In the genomic region with DNA sequence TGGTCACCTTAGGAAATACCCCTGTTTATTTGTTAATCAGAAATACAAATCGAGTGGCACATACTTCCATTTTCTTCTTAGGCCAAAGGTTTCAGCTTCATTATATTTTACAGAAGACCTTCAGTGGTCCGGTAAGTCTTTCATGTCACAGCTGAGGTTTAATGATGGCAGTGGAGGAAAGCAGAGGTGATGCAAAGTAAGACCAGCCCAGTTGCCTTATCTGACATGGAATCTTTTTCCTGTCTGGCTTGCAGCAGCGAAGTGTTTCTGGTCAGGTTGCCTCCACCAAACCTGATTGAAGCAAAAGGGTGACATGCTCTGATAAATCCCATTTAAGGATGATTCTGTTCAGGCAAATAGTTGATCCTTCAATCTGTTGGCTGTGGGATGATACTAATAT, we compare ENCODE assay signal across 26 cellular contexts.
DNase-seq lines count a peak whose midpoint lies in the region; ATAC-seq and TF ChIP-seq lines count a peak whose summit lies in the region.
"Had no signal": no experiment of that assay in that cellular context is flagged by ENCODE, and none has a peak within 500 bp of the region (broad histone marks: within the 10 kb centered on the region; RNA-seq: fewer than 3 reads in every experiment).

No MANE protein-coding gene starts in this region.

- no peak overlapping the region for H2AFZ ChIP-seq in OCI-LY3 (ENCODE audit: low read depth, low read length)

- H4K20me1 ChIP-seq in OCI-LY3 (ENCODE audit: insufficient read depth, low read length) = no peaks in the 10 kb centered on the region

- H3K4me1 ChIP-seq in CD4-positive, CD25-positive, alpha-beta regulatory T cell (ENCODE audit: control insufficient read depth, insufficient read depth, low read length, poor library complexity, severe bottlenecking) = peaks cover 51% of the 10 kb centered on the region
- peaks cover 26% of the 10 kb centered on the region for H3K4me1 ChIP-seq in CD8-positive, alpha-beta memory T cell (ENCODE audit: insufficient read depth, low read length)
- H3K4me1 ChIP-seq in OCI-LY3 (ENCODE audit: low read length) = peaks cover 80% of the 10 kb centered on the region
- H3K4me1 ChIP-seq: lower lobe of right lung had no signal

- peak overlapping the region; percentile 65 for H3K4me2 ChIP-seq in OCI-LY3 (ENCODE audit: low read length)
- H3K4me2 ChIP-seq: smooth muscle cell had no signal

- no peaks in the 10 kb centered on the region for H3K9me3 Mint-ChIP-seq in CD4-positive, CD25-positive, alpha-beta regulatory T cell
- no peaks in the 10 kb centered on the region for H3K9me3 Mint-ChIP-seq in CD8-positive, alpha-beta memory T cell
- peaks cover 3% of the 10 kb centered on the region for H3K9me3 Mint-ChIP-seq in activated naive CD8-positive, alpha-beta T cell treated with anti-CD3 and anti-CD28 coated beads, Interleukin-2, amount 10 ng/mL, durations not matched to agents 7 days and 5 days
- H3K9me3 Mint-ChIP-seq: CD8-positive, alpha-beta T cell; H9 had no signal

- peak overlapping the region; percentile 33 for H3K4me3 ChIP-seq in CD4-positive, CD25-positive, alpha-beta regulatory T cell (ENCODE audit: low read depth, low read length)
- no peak overlapping the region for H3K4me3 ChIP-seq in CD8-positive, alpha-beta memory T cell (ENCODE audit: low read length)
- peak overlapping the region; percentile 34 for H3K4me3 ChIP-seq in OCI-LY3 (ENCODE audit: low read length)
- H3K4me3 ChIP-seq in MG63 = no peak overlapping the region
- H3K4me3 ChIP-seq: dorsolateral prefrontal cortex, lower lobe of right lung, smooth muscle cell had no signal

- TF ChIP-seq CTCF in OCI-LY3 (IDR thresholded peaks at IDR 0.05; ENCODE audit: low read depth, low read length) (no peak), GM20000 (IDR thresholded peaks at IDR 0.05; ENCODE audit: extremely low read depth, missing control alignments) (no peak)

- peak overlapping the region; percentile 67 for H3K9ac ChIP-seq in OCI-LY3 (ENCODE audit: low read length)

- H3K27me3 ChIP-seq in CD4-positive, CD25-positive, alpha-beta regulatory T cell (ENCODE audit: control insufficient read depth, insufficient read depth, low read length) = no peaks in the 10 kb centered on the region
- H3K27me3 ChIP-seq in CD8-positive, alpha-beta memory T cell (ENCODE audit: insufficient read depth, low read length, poor library complexity, severe bottlenecking) = no peaks in the 10 kb centered on the region
- H3K27me3 ChIP-seq in OCI-LY3 (ENCODE audit: low read depth, low read length) (no peaks in the 10 kb centered on the region), MG63 (no peaks in the 10 kb centered on the region)
- H3K27me3 ChIP-seq: dorsolateral prefrontal cortex, neutrophil had no signal

- H3K27ac Mint-ChIP-seq in CD4-positive, CD25-positive, alpha-beta regulatory T cell = peak overlapping the region in 2 of 3 donors; percentile 32 to 56
- H3K27ac Mint-ChIP-seq in CD8-positive, alpha-beta memory T cell = peak overlapping the region in 7 of 8 donors; percentile 10 to 65 (median 42)
- H3K27ac Mint-ChIP-seq in activated naive CD8-positive, alpha-beta T cell treated with anti-CD3 and anti-CD28 coated beads, Interleukin-2, amount 10 ng/mL, durations not matched to agents 7 days and 5 days = peak overlapping the region; percentile 75
- H3K27ac Mint-ChIP-seq: CD8-positive, alpha-beta T cell; type B pancreatic cell had no signal

- H3K79me2 ChIP-seq in OCI-LY3 (ENCODE audit: low read length) = peaks cover 16% of the 10 kb centered on the region; the same call in 1 of the 2 replicates

- peaks cover 47 to 74% (median 61%) of the 10 kb centered on the region in 4 donors for H3K4me1 Mint-ChIP-seq in CD4-positive, CD25-positive, alpha-beta regulatory T cell
- peaks cover 51 to 77% (median 71%) of the 10 kb centered on the region in 3 donors for H3K4me1 Mint-ChIP-seq in CD8-positive, alpha-beta memory T cell
- H3K4me1 Mint-ChIP-seq in activated naive CD8-positive, alpha-beta T cell treated with anti-CD3 and anti-CD28 coated beads, Interleukin-2, amount 10 ng/mL, durations not matched to agents 7 days and 5 days = peaks cover 49% of the 10 kb centered on the region

- CTCF ChIA-PET in CD8-positive, alpha-beta memory T cell (lab: Charles Lee) = interaction anchor here (1.2 kb wide), 1 partner anchor 22 kb away, joined by 5 read pairs; no protein-coding TSS in a partner anchor

- H3K36me3 Mint-ChIP-seq in CD4-positive, CD25-positive, alpha-beta regulatory T cell = peaks cover 12% of the 10 kb centered on the region
- peaks cover 6 to 9% (median 7%) of the 10 kb centered on the region in 3 donors for H3K36me3 Mint-ChIP-seq in CD8-positive, alpha-beta memory T cell
- peaks cover 19% of the 10 kb centered on the region for H3K36me3 Mint-ChIP-seq in activated naive CD8-positive, alpha-beta T cell treated with anti-CD3 and anti-CD28 coated beads, Interleukin-2, amount 10 ng/mL, durations not matched to agents 7 days and 5 days

- peak overlapping the region; percentile 34 for H3K27ac ChIP-seq in CD4-positive, CD25-positive, alpha-beta regulatory T cell (ENCODE audit: insufficient read depth, low read length, poor library complexity, severe bottlenecking)
- no peak overlapping the region for H3K27ac ChIP-seq in CD8-positive, alpha-beta memory T cell (ENCODE audit: low read depth, low read length)
- H3K27ac ChIP-seq in OCI-LY3 (ENCODE audit: low read length) = peak overlapping the region; percentile 99
- H3K27ac ChIP-seq: dorsolateral prefrontal cortex, lower lobe of right lung, neutrophil had no signal

- ATAC-seq in CD4-positive, CD25-positive, alpha-beta regulatory T cell (ENCODE audit: low read depth in 2 of 2) = no peak
- peak; percentile 47 for ATAC-seq in activated naive CD8-positive, alpha-beta T cell treated with anti-CD3 and anti-CD28 coated beads, Interleukin-2, amount 10 ng/mL, durations not matched to agents 7 days and 5 days (ENCODE audit: low read depth)
- ATAC-seq in GM21737 (IDR thresholded peaks at IDR 0.05; ENCODE audit: unreplicated experiment) = no peak
- ATAC-seq: CD8-positive, alpha-beta T cell; lower lobe of right lung had no signal

- no peaks in the 10 kb centered on the region for H3K27me3 Mint-ChIP-seq in CD4-positive, CD25-positive, alpha-beta regulatory T cell
- no peaks in the 10 kb centered on the region for H3K27me3 Mint-ChIP-seq in CD8-positive, alpha-beta memory T cell
- H3K27me3 Mint-ChIP-seq in activated naive CD8-positive, alpha-beta T cell treated with anti-CD3 and anti-CD28 coated beads, Interleukin-2, amount 10 ng/mL, durations not matched to agents 7 days and 5 days = no peaks in the 10 kb centered on the region
- H3K27me3 Mint-ChIP-seq: type B pancreatic cell had no signal

- H3K4me3 Mint-ChIP-seq in CD4-positive, CD25-positive, alpha-beta regulatory T cell = peak overlapping the region in 3 of 4 donors; percentile 12 to 37 (median 22)
- peak overlapping the region in 5 of 7 donors; percentile 38 to 52 (median 45) for H3K4me3 Mint-ChIP-seq in CD8-positive, alpha-beta memory T cell
- H3K4me3 Mint-ChIP-seq in activated naive CD8-positive, alpha-beta T cell treated with anti-CD3 and anti-CD28 coated beads, Interleukin-2, amount 10 ng/mL, durations not matched to agents 7 days and 5 days = peak overlapping the region; percentile 66
- H3K4me3 Mint-ChIP-seq: CD8-positive, alpha-beta T cell; H9; type B pancreatic cell had no signal

- no peaks in the 10 kb centered on the region for H3K9me3 ChIP-seq in CD4-positive, CD25-positive, alpha-beta regulatory T cell (ENCODE audit: control insufficient read depth in 2 of 2, low read length in 2 of 2)
- H3K9me3 ChIP-seq in CD8-positive, alpha-beta memory T cell (ENCODE audit: low read length) = no peaks in the 10 kb centered on the region
- H3K9me3 ChIP-seq in OCI-LY3 (ENCODE audit: insufficient read depth, low read length) (no peaks in the 10 kb centered on the region), MG63 (no peaks in the 10 kb centered on the region)
- H3K9me3 ChIP-seq: lower lobe of right lung, neutrophil had no signal

- POLR2A ChIA-PET in CD8-positive, alpha-beta memory T cell (lab: Charles Lee) = interaction anchor here (0.6 kb wide), 1 partner anchor 1049 kb away, joined by 3 read pairs; a partner anchor contains a TSS
- POLR2A ChIA-PET in activated naive CD8-positive, alpha-beta T cell treated with anti-CD3 and anti-CD28 coated beads, Interleukin-2, amount 10 ng/mL, durations not matched to agents 7 days and 5 days (lab: Charles Lee) = interaction anchor here (1.1 to 1.4 kb wide), 3 partner anchors 9 to 87 kb away, joined by 3 to 10 read pairs (median 3); no protein-coding TSS in a partner anchor

- no peak for DNase-seq in CD4-positive, CD25-positive, alpha-beta regulatory T cell
- DNase-seq in CD8-positive, alpha-beta memory T cell = no peak
- no peak for DNase-seq in activated naive CD8-positive, alpha-beta T cell treated with anti-CD3 and anti-CD28 coated beads, Interleukin-2, amount 10 ng/mL, durations not matched to agents 7 days and 5 days
- DNase-seq in GM20000 (ENCODE audit: low spot score) = no peak
- no peak for DNase-seq in hepatic stellate cell (ENCODE audit: low spot score)
- no peak for DNase-seq in MG63
- DNase-seq: activated CD4-positive, alpha-beta T cell treated with anti-CD3 and anti-CD28 coated beads, Interleukin-2, amount 50 U/mL, for 48 hours; activated effector memory CD4-positive, alpha-beta T cell treated with Interleukin-2 at 50 U/mL for 16 hours; CD8-positive, alpha-beta T cell; DMS53; dorsolateral prefrontal cortex; erythroblast; GF-D8; H9; lower lobe of right lung; NCI-H146; NCI-H2171 treated with DMSO at 0.1 percent for 48 hours; NCI-H69; OCI-M1; Right ventricle myocardium superior; stimulated activated CD4-positive, alpha-beta T cell treated with anti-CD3 and anti-CD28 coated beads, Interleukin-4, amount 100 ng/mL, for 1 hour had no signal

- H3K36me3 ChIP-seq in CD4-positive, CD25-positive, alpha-beta regulatory T cell (ENCODE audit: control insufficient read depth, insufficient read depth, low read length) = no peaks in the 10 kb centered on the region
- no peaks in the 10 kb centered on the region for H3K36me3 ChIP-seq in CD8-positive, alpha-beta memory T cell (ENCODE audit: insufficient read depth, low read length)
- H3K36me3 ChIP-seq in OCI-LY3 (replicated peaks; ENCODE audit: low read depth, low read length) (no peaks in the 10 kb centered on the region), MG63 (peaks cover 4% of the 10 kb centered on the region)

Comparison
In these comparisons a context has a peak if more than half of its experiments do, and no peak if none do; other contexts are left out.
1. H3K4me3 ChIP-seq: peak in CD4-positive, CD25-positive, alpha-beta regulatory T cell (single experiment) and OCI-LY3 (single experiment); none in CD8-positive, alpha-beta memory T cell (single experiment) and MG63 (single experiment).
2. Peak in every context shown above with its lines, with median percentiles within 50 percentile points of each other: H3K27ac Mint-ChIP-seq and H3K4me3 Mint-ChIP-seq.